8 cellular contexts compared by ENCODE assay signal in genomic region chr2:238288650-238289573, GRCh38. TPM values are rescaled to one million over a fixed set of nuclear protein-coding genes. Genes with fewer than 3 reads are reported as not detected.
DNase-seq lines count a peak whose midpoint lies in the region; ATAC-seq and TF ChIP-seq lines count a peak whose summit lies in the region.

No MANE protein-coding gene starts in this region.

- peak overlapping the region; percentile 42 for H3K27ac Mint-ChIP-seq in nephron progenitor cell
- peak overlapping the region; percentile 99 to 100 for H3K27ac Mint-ChIP-seq in stimulated activated naive CD8-positive, alpha-beta T cell treated with anti-CD3 and anti-CD28 coated beads, Interleukin-15, amount 100 ng/mL, for 72 hours

- no peaks in the 10 kb centered on the region for H3K27me3 Mint-ChIP-seq in nephron progenitor cell (ENCODE audit: low read depth, poor library complexity)
- H3K27me3 Mint-ChIP-seq in stimulated activated naive CD8-positive, alpha-beta T cell treated with anti-CD3 and anti-CD28 coated beads, Interleukin-15, amount 100 ng/mL, for 72 hours: no peaks in the 10 kb centered on the region

- peak; percentile 100 for DNase-seq in ELF-1 (ENCODE audit: low read depth, low spot score)
- DNase-seq in GOT3 (lab: John Stamatoyannopoulos, UW): peak; percentile 89
- peak; percentile 95 for DNase-seq in RPMI8226
- peak; percentile 96 for DNase-seq in activated T-helper 9 cell treated with anti-CD3 and anti-CD28 coated beads, Interleukin-2, amount 50 U/mL, for 16 hours (ENCODE audit: low read depth)
- DNase-seq in fibroblast of the aortic adventitia (ENCODE audit: low read depth): peak; percentile 97
- DNase-seq in nephron progenitor cell: peak; percentile 99
- DNase-seq in stimulated activated naive CD8-positive, alpha-beta T cell treated with anti-CD3 and anti-CD28 coated beads, Interleukin-15, amount 100 ng/mL, for 72 hours: peak; percentile 98

- H3K4me3 Mint-ChIP-seq in nephron progenitor cell: peak overlapping the region; percentile 89
- peak overlapping the region; percentile 98 for H3K4me3 Mint-ChIP-seq in stimulated activated naive CD8-positive, alpha-beta T cell treated with anti-CD3 and anti-CD28 coated beads, Interleukin-15, amount 100 ng/mL, for 72 hours

- H3K36me3 Mint-ChIP-seq in nephron progenitor cell (ENCODE audit: low read depth): no peaks in the 10 kb centered on the region

- no peaks in the 10 kb centered on the region for H3K9me3 Mint-ChIP-seq in nephron progenitor cell
- H3K9me3 Mint-ChIP-seq in stimulated activated naive CD8-positive, alpha-beta T cell treated with anti-CD3 and anti-CD28 coated beads, Interleukin-15, amount 100 ng/mL, for 72 hours: no peaks in the 10 kb centered on the region

- peaks cover 61% of the 10 kb centered on the region for H3K4me1 Mint-ChIP-seq in nephron progenitor cell
- H3K4me1 Mint-ChIP-seq in stimulated activated naive CD8-positive, alpha-beta T cell treated with anti-CD3 and anti-CD28 coated beads, Interleukin-15, amount 100 ng/mL, for 72 hours: peaks cover 58% of the 10 kb centered on the region

- TF ChIP-seq CTCF in LNCAP (IDR thresholded peaks at IDR 0.05) (peak; percentile 24; the same call in 1 of the 2 replicates), fibroblast of the aortic adventitia (IDR thresholded peaks at IDR 0.05; ENCODE audit: insufficient read depth, low read length) (peak; percentile 39), nephron progenitor cell (IDR thresholded peaks at IDR 0.05) (peak; percentile 39)

- ATAC-seq in stimulated activated naive CD8-positive, alpha-beta T cell treated with anti-CD3 and anti-CD28 coated beads, Interleukin-15, amount 100 ng/mL, for 72 hours: peak; percentile 90

- H3K4me3 ChIP-seq in fibroblast of the aortic adventitia (ENCODE audit: low read depth, low read length): peak overlapping the region; percentile 86

RNA-seq across cellular contexts. Expression of gene PER2, which starts 0.5 kb away (rescaled TPM):
- 1.9 and 10.8 TPM in 2 replicates for total RNA-seq in fibroblast of the aortic adventitia (ENCODE audit: low replicate concordance)

RNA-seq across cellular contexts. Expression of gene TRAF3IP1, which starts 31.4 kb away (rescaled TPM):
- total RNA-seq in fibroblast of the aortic adventitia (ENCODE audit: low replicate concordance): 8.4 and 15.9 TPM in 2 replicates

RNA-seq across cellular contexts. Expression of gene HES6, which starts 49.1 kb away (rescaled TPM):
- total RNA-seq in fibroblast of the aortic adventitia (ENCODE audit: low replicate concordance): 1.6 and 6.6 TPM in 2 replicates

Comparison
In these comparisons a context has a peak if more than half of its experiments do, and no peak if none do; other contexts are left out.
1. Peak in every context shown above with its lines: DNase-seq, ATAC-seq and H3K4me3 ChIP-seq.